9 cellular contexts compared by ENCODE assay signal in genomic region chr10:61286695-61287094, GRCh38.
DNase-seq lines count a peak whose midpoint lies in the region; ATAC-seq and TF ChIP-seq lines count a peak whose summit lies in the region.
"Had no signal": no experiment of that assay in that cellular context is flagged by ENCODE, and none has a peak within 500 bp of the region (broad histone marks: within the 10 kb centered on the region; RNA-seq: fewer than 3 reads in every experiment).

No MANE protein-coding gene starts in this region.

- intact Hi-C loops in CD8-positive, alpha-beta T cell (cut with DNase I, micrococcal nuclease): loop anchor here (5.0 to 10.0 kb wide), 2 partner anchors 1192 to 1659 kb away; no protein-coding TSS in a partner anchor

- ATAC-seq in CD8-positive, alpha-beta T cell: peak; percentile 87
- ATAC-seq in HG03039 (IDR thresholded peaks at IDR 0.05; ENCODE audit: unreplicated experiment): peak; percentile 100
- peak; percentile 77 to 99 (median 92) for ATAC-seq in T-cell (replicated peaks in 1 of 4)

- H3K4me1 Mint-ChIP-seq in CD8-positive, alpha-beta T cell (ENCODE audit: low read depth): peaks cover 24% of the 10 kb centered on the region
- H3K4me1 Mint-ChIP-seq in T-cell: peaks cover 23 to 33% (median 24%) of the 10 kb centered on the region in 3 donors

- POLR2A ChIA-PET in CD8-positive, alpha-beta T cell (lab: Charles Lee): no interaction called here
- POLR2A ChIA-PET in T-cell (lab: Charles Lee): interaction anchor here in 1 of 2 donors (0.6 kb wide), 1 partner anchor 31 kb away, joined by 3 read pairs; no protein-coding TSS in a partner anchor

- CTCF ChIA-PET in CD8-positive, alpha-beta T cell (lab: Charles Lee): no interaction called here
- CTCF ChIA-PET in T-cell (lab: Charles Lee): no interaction called here

- no peak for TF ChIP-seq CTCF in CD8-positive, alpha-beta T cell (IDR thresholded peaks at IDR 0.05)

- H3K36me3 Mint-ChIP-seq in CD8-positive, alpha-beta T cell: no peaks in the 10 kb centered on the region
- H3K36me3 Mint-ChIP-seq in T-cell: no peaks in the 10 kb centered on the region

- DNase-seq in CD8-positive, alpha-beta T cell: no peak
- DNase-seq in GM19238 (ENCODE audit: insufficient read length, low spot score) (peak; percentile 15), T-cell (peak in 5 of 34 experiments; percentile 2 to 27 (median 3)), NCI-H748 (lab: John Stamatoyannopoulos, UW; ENCODE audit: unreplicated experiment) (no peak), DMS53 treated with DMSO at 0.1 percent for 48 hours (lab: John Stamatoyannopoulos, UW; ENCODE audit: unreplicated experiment) (no peak)
- DNase-seq in activated CD8-positive, alpha-beta memory T cell treated with anti-CD3 and anti-CD28 coated beads for 24 hours: no peak
- no peak for DNase-seq in stimulated activated CD4-positive, alpha-beta T cell treated with anti-CD3 and anti-CD28 coated beads, Interleukin-12 subunit alpha, Interleukin-12 subunit beta, amount 100 ng/mL, for 4 hours
- DNase-seq: activated gamma-delta T cell had no signal

- no peaks in the 10 kb centered on the region for H3K27me3 ChIP-seq in CD8-positive, alpha-beta T cell (ENCODE audit: insufficient read depth, low read length)

- no peaks in the 10 kb centered on the region for H3K27me3 Mint-ChIP-seq in CD8-positive, alpha-beta T cell (ENCODE audit: low read depth)
- H3K27me3 Mint-ChIP-seq in T-cell: peaks cover 0 to 2% of the 10 kb centered on the region in 2 donors

- H3K4me1 ChIP-seq in CD8-positive, alpha-beta T cell (ENCODE audit: insufficient read depth, low read length): peaks cover 15% of the 10 kb centered on the region

- no peak overlapping the region for H3K4me3 ChIP-seq in CD8-positive, alpha-beta T cell (ENCODE audit: low read depth, low read length)

- H3K4me3 Mint-ChIP-seq in CD8-positive, alpha-beta T cell: no peak overlapping the region
- peak overlapping the region in 2 of 3 donors; percentile 1 to 13 for H3K4me3 Mint-ChIP-seq in T-cell

- no peak overlapping the region for H3K27ac ChIP-seq in CD8-positive, alpha-beta T cell (ENCODE audit: low read depth, low read length)

- H3K9me3 ChIP-seq in CD8-positive, alpha-beta T cell (ENCODE audit: low read length): no peaks in the 10 kb centered on the region

- H3K27ac Mint-ChIP-seq in CD8-positive, alpha-beta T cell: peak overlapping the region; percentile 2
- H3K27ac Mint-ChIP-seq in T-cell: peak overlapping the region in 1 of 2 donors; percentile 58

- H3K36me3 ChIP-seq in CD8-positive, alpha-beta T cell (ENCODE audit: insufficient read depth, low read length): no peaks in the 10 kb centered on the region

- no peaks in the 10 kb centered on the region for H3K9me3 Mint-ChIP-seq in CD8-positive, alpha-beta T cell
- no peaks in the 10 kb centered on the region for H3K9me3 Mint-ChIP-seq in T-cell
